In the genomic region with DNA sequence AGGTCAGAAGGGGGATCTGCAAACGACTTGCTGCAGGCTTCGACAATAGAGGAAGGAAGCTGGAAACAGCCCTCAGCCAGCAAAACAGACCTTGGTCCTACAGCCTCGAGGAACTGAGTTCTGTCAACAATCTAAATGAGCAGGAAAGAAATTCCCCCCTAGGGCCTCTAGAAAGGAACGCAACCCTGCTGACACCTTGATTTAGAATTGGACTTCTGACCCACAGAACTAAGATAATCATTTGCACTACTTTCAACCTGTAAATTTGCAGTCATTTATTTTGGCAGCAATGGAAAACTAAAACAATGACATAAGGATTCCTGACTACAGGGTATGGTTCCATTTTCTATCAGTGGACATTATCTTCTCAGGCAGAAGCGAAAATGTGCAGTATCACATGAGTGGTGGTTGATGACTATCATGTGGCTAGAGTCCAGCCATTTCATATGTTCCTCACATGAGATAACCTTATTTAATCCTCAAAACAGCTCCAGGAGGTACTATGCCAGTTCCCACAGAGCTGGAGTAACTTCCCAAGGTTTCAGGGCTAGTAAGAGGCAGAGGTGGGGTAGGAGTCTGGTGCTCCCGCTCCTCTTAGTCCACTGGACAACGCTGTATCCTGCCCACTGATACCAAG, we compare ENCODE assay signal across 1 cellular context.
TF ChIP-seq lines count a peak whose summit lies in the region.

No MANE protein-coding gene starts in this region.

TF ChIP-seq in HepG2, 621 proteins besides CTCF, POLR2A, EP300 and RAD21 (continued from another document):
- TF ChIP-seq, protein P1, sequence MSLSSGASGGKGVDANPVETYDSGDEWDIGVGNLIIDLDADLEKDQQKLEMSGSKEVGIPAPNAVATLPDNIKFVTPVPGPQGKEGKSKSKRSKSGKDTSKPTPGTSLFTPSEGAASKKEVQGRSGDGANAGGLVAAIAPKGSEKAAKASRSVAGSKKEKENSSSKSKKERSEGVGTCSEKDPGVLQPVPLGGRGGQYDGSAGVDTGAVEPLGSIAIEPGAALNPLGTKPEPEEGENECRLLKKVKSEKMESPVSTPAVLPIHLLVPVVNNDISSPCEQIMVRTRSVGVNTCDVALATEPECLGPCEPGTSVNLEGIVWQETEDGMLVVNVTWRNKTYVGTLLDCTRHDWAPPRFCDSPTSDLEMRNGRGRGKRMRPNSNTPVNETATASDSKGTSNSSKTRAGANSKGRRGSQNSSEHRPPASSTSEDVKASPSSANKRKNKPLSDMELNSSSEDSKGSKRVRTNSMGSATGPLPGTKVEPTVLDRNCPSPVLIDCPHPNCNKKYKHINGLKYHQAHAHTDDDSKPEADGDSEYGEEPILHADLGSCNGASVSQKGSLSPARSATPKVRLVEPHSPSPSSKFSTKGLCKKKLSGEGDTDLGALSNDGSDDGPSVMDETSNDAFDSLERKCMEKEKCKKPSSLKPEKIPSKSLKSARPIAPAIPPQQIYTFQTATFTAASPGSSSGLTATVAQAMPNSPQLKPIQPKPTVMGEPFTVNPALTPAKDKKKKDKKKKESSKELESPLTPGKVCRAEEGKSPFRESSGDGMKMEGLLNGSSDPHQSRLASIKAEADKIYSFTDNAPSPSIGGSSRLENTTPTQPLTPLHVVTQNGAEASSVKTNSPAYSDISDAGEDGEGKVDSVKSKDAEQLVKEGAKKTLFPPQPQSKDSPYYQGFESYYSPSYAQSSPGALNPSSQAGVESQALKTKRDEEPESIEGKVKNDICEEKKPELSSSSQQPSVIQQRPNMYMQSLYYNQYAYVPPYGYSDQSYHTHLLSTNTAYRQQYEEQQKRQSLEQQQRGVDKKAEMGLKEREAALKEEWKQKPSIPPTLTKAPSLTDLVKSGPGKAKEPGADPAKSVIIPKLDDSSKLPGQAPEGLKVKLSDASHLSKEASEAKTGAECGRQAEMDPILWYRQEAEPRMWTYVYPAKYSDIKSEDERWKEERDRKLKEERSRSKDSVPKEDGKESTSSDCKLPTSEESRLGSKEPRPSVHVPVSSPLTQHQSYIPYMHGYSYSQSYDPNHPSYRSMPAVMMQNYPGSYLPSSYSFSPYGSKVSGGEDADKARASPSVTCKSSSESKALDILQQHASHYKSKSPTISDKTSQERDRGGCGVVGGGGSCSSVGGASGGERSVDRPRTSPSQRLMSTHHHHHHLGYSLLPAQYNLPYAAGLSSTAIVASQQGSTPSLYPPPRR (CRISPR knock-in tag; IDR thresholded peaks at IDR 0.05; ENCODE audit: borderline replicate concordance) = 0 out of 2 replicates have a peak, but pooled peaks have one; percentile 29
- 0 out of 2 replicates have a peak, but pooled peaks have one; percentile 46 for TF ChIP-seq ZSCAN31 (CRISPR knock-in tag; IDR thresholded peaks at IDR 0.05; ENCODE audit: low read depth)
- TF ChIP-seq SMAD3 (CRISPR knock-in tag; IDR thresholded peaks at IDR 0.05) = no peak
- no peak; the same call in 1 of the 2 replicates for TF ChIP-seq POLR2AphosphoS5 (IDR thresholded peaks at IDR 0.05; ENCODE audit: low read depth, low read length)
- TF ChIP-seq ATAD3A (CRISPR knock-in tag; IDR thresholded peaks at IDR 0.05) = no peak
- TF ChIP-seq SAP130 (CRISPR knock-in tag; IDR thresholded peaks at IDR 0.05; ENCODE audit: low read depth) = peak; percentile 37
- TF ChIP-seq HMGA1 (CRISPR knock-in tag; conservative IDR thresholded peaks at IDR 0.05) = no peak
- peak; percentile 81 for TF ChIP-seq ZNF564 (CRISPR knock-in tag; IDR thresholded peaks at IDR 0.05)
- TF ChIP-seq ZNF703 (CRISPR knock-in tag; IDR thresholded peaks at IDR 0.05; ENCODE audit: borderline replicate concordance) = no peak
- TF ChIP-seq ETV5 (CRISPR knock-in tag; IDR thresholded peaks at IDR 0.05; ENCODE audit: borderline replicate concordance) = peak; percentile 57; the same call in 1 of the 2 replicates
- TF ChIP-seq ZNF674 (CRISPR knock-in tag; IDR thresholded peaks at IDR 0.05; ENCODE audit: low read depth) = no peak
- TF ChIP-seq ATF7-NPFF (CRISPR knock-in tag; IDR thresholded peaks at IDR 0.05; ENCODE audit: low read depth) = no peak
